ENCODE assay signal across 8 cellular contexts in genomic region chr18:5237083-5237722, GRCh38. TPM values are rescaled to one million over a fixed set of nuclear protein-coding genes. Genes with fewer than 3 reads are reported as not detected.
A peak's percentile ranks its signal among the peaks of the same experiment; 100 is the strongest.
DNase-seq lines count a peak whose midpoint lies in the region; ATAC-seq lines count a peak whose summit lies in the region.

No MANE protein-coding gene starts in this region.

- H3K36me3 ChIP-seq in CD4-positive, alpha-beta memory T cell (ENCODE audit: insufficient read depth, low read length), result no peaks in the 10 kb centered on the region
- H3K36me3 ChIP-seq in effector memory CD4-positive, alpha-beta T cell (ENCODE audit: control insufficient read depth, insufficient read depth, low read length), result no peaks in the 10 kb centered on the region
- no peaks in the 10 kb centered on the region for H3K36me3 ChIP-seq in aorta (ENCODE audit: control insufficient read depth in 1 of 2, insufficient read depth in 2 of 2, low read length in 1 of 2)

- H3K4me3 Mint-ChIP-seq in CD4-positive, alpha-beta memory T cell, result peak overlapping the region; percentile 89 to 97 (median 95)

- H3K27me3 Mint-ChIP-seq in CD4-positive, alpha-beta memory T cell, result peaks cover 4 to 7% of the 10 kb centered on the region in 2 donors

- POLR2A ChIA-PET in CD4-positive, alpha-beta memory T cell (lab: Charles Lee; ENCODE audit: partially characterized antibody), result interaction anchor here (1.2 to 4.3 kb wide), 11 partner anchors 9 to 293 kb away, joined by 3 to 356 read pairs (median 6); partner anchors contain the start of gene ZBTB14

- H3K4me1 Mint-ChIP-seq in CD4-positive, alpha-beta memory T cell, result peaks cover 22 to 55% (median 38%) of the 10 kb centered on the region in 4 donors

- peak overlapping the region; percentile 73 to 96 for H3K4me3 ChIP-seq in CD4-positive, alpha-beta memory T cell (ENCODE audit: low read length in 2 of 2)
- peak overlapping the region; percentile 80 for H3K4me3 ChIP-seq in effector memory CD4-positive, alpha-beta T cell (ENCODE audit: insufficient read depth, low read depth, low read length, poor library complexity, severe bottlenecking)
- H3K4me3 ChIP-seq in mononuclear cell (ENCODE audit: low read length) (peak overlapping the region; percentile 72), aorta (ENCODE audit: low read length in 2 of 2) (peak overlapping the region; percentile 32 to 69)

- intact Hi-C loops in CD4-positive, alpha-beta memory T cell (cut with micrococcal nuclease), result loop anchor here (1.0 to 10.0 kb wide), 3 partner anchors 59 to 158 kb away; no protein-coding TSS in a partner anchor
- intact Hi-C loops in aorta (cut with DNase I), result no loop called here

- in situ Hi-C loops in ACHN (cut with HindIII; ENCODE audit: low pct_ligation_motif_present, low pct_unique_long_range_greater_than_20kb, low sequenced_read_pairs), result no loop called here

- ATAC-seq in GM18909 (IDR thresholded peaks at IDR 0.05; ENCODE audit: poor library complexity, unreplicated experiment) (peak; percentile 46), HG03175 (IDR thresholded peaks at IDR 0.05; ENCODE audit: unreplicated experiment) (peak; percentile 31), aorta (ENCODE audit: low FRiP score) (peak; percentile 63)

- H3K36me3 Mint-ChIP-seq in CD4-positive, alpha-beta memory T cell, result peaks cover 16 to 39% of the 10 kb centered on the region in 2 donors

- CTCF ChIA-PET in CD4-positive, alpha-beta memory T cell (lab: Charles Lee; ENCODE audit: partially characterized antibody), result interaction anchor here (0.9 to 3.5 kb wide), 7 partner anchors 11 to 220 kb away, joined by 3 to 47 read pairs (median 4); partner anchors contain the start of gene ZBTB14

- no peaks in the 10 kb centered on the region for H3K9me3 ChIP-seq in CD4-positive, alpha-beta memory T cell (ENCODE audit: control insufficient read depth in 1 of 2, low read length in 2 of 2)
- H3K9me3 ChIP-seq in effector memory CD4-positive, alpha-beta T cell (ENCODE audit: control insufficient read depth, low read length), result no peaks in the 10 kb centered on the region
- H3K9me3 ChIP-seq in mononuclear cell (ENCODE audit: low read depth, low read length) (no peaks in the 10 kb centered on the region), aorta (ENCODE audit: control insufficient read depth, low read length) (peaks cover 4% of the 10 kb centered on the region)

- peak overlapping the region; percentile 91 to 99 (median 97) for H3K27ac Mint-ChIP-seq in CD4-positive, alpha-beta memory T cell

- H3K27ac ChIP-seq in CD4-positive, alpha-beta memory T cell (ENCODE audit: low read depth, low read length), result peak overlapping the region; percentile 97
- peak overlapping the region; percentile 95 for H3K27ac ChIP-seq in effector memory CD4-positive, alpha-beta T cell (ENCODE audit: insufficient read depth, low read length, poor library complexity, severe bottlenecking)
- H3K27ac ChIP-seq in aorta (ENCODE audit: low read depth in 1 of 2, low read length in 2 of 2), result peak overlapping the region; percentile 89 to 98

- peak in 1 of 5 donors; percentile 36 for DNase-seq in CD4-positive, alpha-beta memory T cell
- DNase-seq in SHP77 treated with DMSO at 0.1 percent for 48 hours (lab: John Stamatoyannopoulos, UW) (peak; percentile 53), aorta (peak in 1 of 2 donors; percentile 22), ACHN (no peak)
- no peak for DNase-seq in effector memory CD4-positive, alpha-beta T cell

- H3K27me3 ChIP-seq in CD4-positive, alpha-beta memory T cell (ENCODE audit: insufficient read depth, low read length), result no peaks in the 10 kb centered on the region
- H3K27me3 ChIP-seq in effector memory CD4-positive, alpha-beta T cell (replicated peaks; ENCODE audit: control insufficient read depth, insufficient read depth, low read length, poor library complexity, severe bottlenecking), result no peaks in the 10 kb centered on the region
- H3K27me3 ChIP-seq in mononuclear cell (ENCODE audit: insufficient read depth, low read length) (peaks cover 16% of the 10 kb centered on the region), aorta (ENCODE audit: control insufficient read depth in 1 of 2, insufficient read depth in 2 of 2, low read length in 1 of 2) (no peaks in the 10 kb centered on the region)

- peaks cover 44% of the 10 kb centered on the region for H3K4me1 ChIP-seq in CD4-positive, alpha-beta memory T cell (ENCODE audit: insufficient read depth, low read length)
- peaks cover 21% of the 10 kb centered on the region for H3K4me1 ChIP-seq in effector memory CD4-positive, alpha-beta T cell (ENCODE audit: control insufficient read depth, insufficient read depth, low read length, poor library complexity, severe bottlenecking)
- H3K4me1 ChIP-seq in mononuclear cell (ENCODE audit: insufficient read depth, low read length) (peaks cover 27% of the 10 kb centered on the region), aorta (ENCODE audit: control insufficient read depth in 1 of 2, insufficient read depth in 2 of 2, low read length in 2 of 2) (peaks cover 0 to 5% of the 10 kb centered on the region in 2 donors)

- WGBS in aorta, 2 donors, result 1 to 2% methylated on average over 23 of the region's 23 CpGs

- H3K9me3 Mint-ChIP-seq in CD4-positive, alpha-beta memory T cell, result no peaks in the 10 kb centered on the region

RNA-seq across cellular contexts. Expression of gene AKAIN1, which starts 40.1 kb away (rescaled TPM):
- total RNA-seq in CD4-positive, alpha-beta memory T cell, result not detected
- not detected for polyA plus RNA-seq in CD4-positive, alpha-beta memory T cell
- not detected for total RNA-seq in mononuclear cell
- total RNA-seq in aorta, result not detected
- not detected for polyA plus RNA-seq in aorta

RNA-seq across cellular contexts. Expression of gene ZBTB14, which starts 58.3 kb away (rescaled TPM):
- 10 to 100 TPM; 47.9 to 51.2 TPM for total RNA-seq in CD4-positive, alpha-beta memory T cell
- 10 to 100 TPM; 16.5 to 16.8 TPM for polyA plus RNA-seq in CD4-positive, alpha-beta memory T cell
- total RNA-seq in mononuclear cell (28.7 TPM), aorta (10 to 100 TPM in 1 of 2 donors, 1 to 10 TPM in 1; 9.8 to 13.9 TPM)
- 10 to 100 TPM in 1 of 2 donors, 1 to 10 TPM in 1; 9.9 to 11.8 TPM for polyA plus RNA-seq in aorta
